Comparison of ENCODE assay signal across 1 cellular context in genomic region chr19:12647047-12647446, GRCh38.
TF ChIP-seq lines count a peak whose summit lies in the region.

No MANE protein-coding gene starts in this region.

TF ChIP-seq in HepG2, 621 proteins besides CTCF, POLR2A, EP300 and RAD21:
- TF ChIP-seq ZBTB33 (CRISPR knock-in tag; IDR thresholded peaks at IDR 0.05) (peak; percentile 55; the same call in 1 of the 2 replicates), ZNF614 (CRISPR knock-in tag; IDR thresholded peaks at IDR 0.05; ENCODE audit: borderline replicate concordance) (no peak)
TF ChIP-seq in HepG2: peak in this region for 1.
